20 cellular contexts compared by ENCODE assay signal in the genomic region with DNA sequence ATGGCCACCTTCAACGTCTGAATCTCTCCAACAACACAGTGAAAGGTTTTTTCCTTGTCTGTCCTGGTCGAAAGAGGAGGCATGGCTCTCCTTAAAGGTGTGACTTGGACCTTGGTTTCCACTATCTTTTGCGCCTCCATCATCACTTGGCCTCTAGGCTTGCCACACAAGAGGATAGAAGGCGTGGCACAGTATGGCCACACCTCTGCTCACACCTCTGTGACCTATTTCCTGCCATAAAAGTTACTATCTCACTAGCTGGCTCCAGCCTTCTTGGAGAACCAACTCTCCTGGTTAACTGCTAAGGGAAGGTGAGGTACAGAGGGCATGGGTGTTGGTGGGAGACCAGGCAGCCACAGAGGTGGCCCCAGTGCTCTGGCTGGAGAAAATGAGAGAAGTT.
DNase-seq lines count a peak whose midpoint lies in the region; ATAC-seq, FAIRE-seq and TF ChIP-seq lines count a peak whose summit lies in the region.
"Had no signal": no experiment of that assay in that cellular context is flagged by ENCODE, and none has a peak within 500 bp of the region (broad histone marks: within the 10 kb centered on the region; RNA-seq: fewer than 3 reads in every experiment).

No MANE protein-coding gene starts in this region.

- H3K4me3 Mint-ChIP-seq in activated naive CD4-positive, alpha-beta T cell treated with anti-CD3 and anti-CD28 coated beads, Interleukin-2, amount 10 ng/mL, durations not matched to agents 7 days and 5 days: no peak overlapping the region
- H3K4me3 Mint-ChIP-seq in activated naive CD4-positive, alpha-beta T cell treated with anti-CD3 and anti-CD28 coated beads for 36 hours: no peak overlapping the region
- H3K4me3 Mint-ChIP-seq: CD14-positive monocyte had no signal

- H4K91ac ChIP-seq in H1 (replicated peaks; ENCODE audit: insufficient read length, low read length): no peak overlapping the region

- H3K4me3 ChIP-seq in H1 (ENCODE audit: extremely low read depth in 1 of 4, insufficient read depth in 2 of 4, low read depth in 3 of 4, low read length in 4 of 4) (no peak overlapping the region), stomach smooth muscle (ENCODE audit: low read length in 2 of 2) (no peak overlapping the region), brain microvascular endothelial cell (ENCODE audit: low read depth, low read length) (no peak overlapping the region)
- H3K4me3 ChIP-seq: A549 had no signal

- peak overlapping the region; percentile 32; the same call in 1 of the 2 replicates for H2AFZ ChIP-seq in H1 (ENCODE audit: low read length)

- H3K4me2 ChIP-seq in H1 (ENCODE audit: insufficient read depth in 1 of 2, low read depth in 2 of 2, low read length in 2 of 2): no peak overlapping the region
- H3K4me2 ChIP-seq: A549 had no signal

- no peaks in the 10 kb centered on the region for H3K79me1 ChIP-seq in H1 (ENCODE audit: low read depth, low read length)

- no peak overlapping the region for H2BK12ac ChIP-seq in H1 (ENCODE audit: low read depth, low read length)

- in situ Hi-C loops in brain microvascular endothelial cell (cut with HindIII; ENCODE audit: low pct_ligation_motif_present, low sequenced_read_pairs): no loop called here

- no peak overlapping the region for H3K14ac ChIP-seq in H1 (ENCODE audit: insufficient read length)

- H3K36me3 Mint-ChIP-seq in activated naive CD4-positive, alpha-beta T cell treated with anti-CD3 and anti-CD28 coated beads, Interleukin-2, amount 10 ng/mL, durations not matched to agents 7 days and 5 days: peaks cover 2% of the 10 kb centered on the region
- no peaks in the 10 kb centered on the region for H3K36me3 Mint-ChIP-seq in activated naive CD4-positive, alpha-beta T cell treated with anti-CD3 and anti-CD28 coated beads for 36 hours (ENCODE audit: low read depth)
- H3K36me3 Mint-ChIP-seq: CD14-positive monocyte had no signal

- H3K36me3 ChIP-seq in H1 (ENCODE audit: control insufficient read depth in 2 of 4, insufficient read depth in 4 of 4, low read length in 3 of 4): no peaks in the 10 kb centered on the region
- no peaks in the 10 kb centered on the region for H3K36me3 ChIP-seq in stomach smooth muscle (ENCODE audit: control insufficient read depth in 2 of 2, insufficient read depth in 2 of 2, low read length in 2 of 2)
- H3K36me3 ChIP-seq in brain microvascular endothelial cell (replicated peaks): no peaks in the 10 kb centered on the region

- no peak overlapping the region for H2BK120ac ChIP-seq in H1 (replicated peaks; ENCODE audit: low read depth, low read length)

- no peak for TF ChIP-seq RAD21 in H1 (IDR thresholded peaks at IDR 0.05 in 1 of 2, conservative IDR thresholded peaks at IDR 0.05 in 1 of 2; ENCODE audit: low read depth in 2 of 2, low read length in 2 of 2)

- H3K23me2 ChIP-seq in H1 (ENCODE audit: low read depth, low read length): no peaks in the 10 kb centered on the region

- H3K9ac ChIP-seq in H1 (replicated peaks in 1 of 4; ENCODE audit: extremely low read depth in 1 of 4, low read depth in 3 of 4, low read length in 3 of 4) (no peak overlapping the region), stomach smooth muscle (ENCODE audit: low read length in 2 of 2) (no peak overlapping the region)

- no peak for ATAC-seq in HG02981 (IDR thresholded peaks at IDR 0.05; ENCODE audit: unreplicated experiment)
- ATAC-seq: A549 had no signal

- 87% methylated on average over 4 of the region's 4 CpGs; no CpG with 5 or more reads in 1 of the 2 experiments for WGBS in H1 (ENCODE audit: extremely low coverage in 1 of 2, insufficient coverage in 1 of 2, insufficient read length in 1 of 2, insufficient replicate concordance in 2 of 2, low coverage in 1 of 2, low lambda C conversion rate in 2 of 2, missing lambda C conversion rate in 1 of 2), 2 experiments

- H2AK5ac ChIP-seq in H1 (ENCODE audit: low read depth, low read length): no peak overlapping the region

- H2BK15ac ChIP-seq in H1 (ENCODE audit: low read length): no peak overlapping the region

- POLR2A ChIA-PET in H1 (lab: Charles Lee; ENCODE audit: partially characterized antibody): no interaction called here

- H3K56ac ChIP-seq in H1 (replicated peaks; ENCODE audit: insufficient read length, low read depth, low read length): no peak overlapping the region

- TF ChIP-seq CTCF in H1 (IDR thresholded peaks at IDR 0.05; ENCODE audit: control extremely low read depth in 1 of 3, insufficient read depth in 1 of 3, low read depth in 1 of 3, low read length in 3 of 3) (no peak), brain microvascular endothelial cell (IDR thresholded peaks at IDR 0.05; ENCODE audit: low read depth, low read length, missing control alignments) (no peak)

- peaks cover 0 to 3% (median 0%) of the 10 kb centered on the region in 4 experiments; a peak in 2 of 7 replicates for H3K4me1 ChIP-seq in H1 (replicated peaks in 1 of 4; ENCODE audit: control insufficient read depth in 3 of 4, insufficient read depth in 4 of 4, low read length in 3 of 4)
- peaks cover 38% of the 10 kb centered on the region for H3K4me1 ChIP-seq in stomach smooth muscle (ENCODE audit: control insufficient read depth, insufficient read depth, low read length)

- peak overlapping the region; percentile 38 for H3K27ac Mint-ChIP-seq in activated naive CD4-positive, alpha-beta T cell treated with anti-CD3 and anti-CD28 coated beads, Interleukin-2, amount 10 ng/mL, durations not matched to agents 7 days and 5 days
- no peak overlapping the region for H3K27ac Mint-ChIP-seq in activated naive CD4-positive, alpha-beta T cell treated with anti-CD3 and anti-CD28 coated beads for 36 hours
- H3K27ac Mint-ChIP-seq: CD14-positive monocyte had no signal

- TF ChIP-seq POLR2A in H1 (IDR thresholded peaks at IDR 0.05; ENCODE audit: control extremely low read depth in 1 of 2, low read depth in 2 of 2, low read length in 2 of 2): no peak

- no peaks in the 10 kb centered on the region for H3K27me3 ChIP-seq in H1 (replicated peaks in 1 of 4; ENCODE audit: control insufficient read depth in 3 of 4, extremely low read depth in 1 of 4, insufficient read depth in 3 of 4, low read length in 3 of 4)
- H3K27me3 ChIP-seq in stomach smooth muscle (ENCODE audit: control insufficient read depth in 1 of 2, insufficient read depth in 2 of 2, low read length in 2 of 2): no peaks in the 10 kb centered on the region
- H3K27me3 ChIP-seq in brain microvascular endothelial cell (replicated peaks): no peaks in the 10 kb centered on the region

- H4K20me1 ChIP-seq in H1 (replicated peaks in 1 of 2; ENCODE audit: control insufficient read depth in 1 of 2, insufficient read depth in 2 of 2, low read length in 2 of 2): no peaks in the 10 kb centered on the region

- no peak overlapping the region for H3K23ac ChIP-seq in H1 (ENCODE audit: insufficient read length)

- intact Hi-C loops in activated naive CD4-positive, alpha-beta T cell treated with anti-CD3 and anti-CD28 coated beads for 36 hours (cut with micrococcal nuclease): no loop called here

- H3K27ac ChIP-seq in H1 (ENCODE audit: low read depth, low read length): no peak overlapping the region
- peak overlapping the region; percentile 11 for H3K27ac ChIP-seq in stomach smooth muscle (ENCODE audit: low read length)
- no peak overlapping the region for H3K27ac ChIP-seq in brain microvascular endothelial cell
- H3K27ac ChIP-seq: A549 had no signal

- DNase-seq in activated naive CD4-positive, alpha-beta T cell treated with anti-CD3 and anti-CD28 coated beads, Interleukin-2, amount 10 ng/mL, durations not matched to agents 7 days and 5 days: no peak
- no peak for DNase-seq in activated naive CD4-positive, alpha-beta T cell treated with anti-CD3 and anti-CD28 coated beads for 36 hours
- peak; percentile 62 for DNase-seq in SW480 (ENCODE audit: low spot score)
- DNase-seq in H1 (ENCODE audit: low read depth in 1 of 2, low spot score in 2 of 2): no peak
- no peak for DNase-seq in brain microvascular endothelial cell
- DNase-seq in DMS79 (lab: John Stamatoyannopoulos, UW): no peak
- DNase-seq: Calu3, HCEC 1CT, IMR-90, MV-4-11, NCI-H1417 treated with DMSO at 0.1 percent for 48 hours, NCI-H2029 treated with DMSO at 0.1 percent for 48 hours, NCI-H524 had no signal

- TF ChIP-seq EP300 in H1 (IDR thresholded peaks at IDR 0.05; ENCODE audit: borderline replicate concordance in 1 of 2, low read depth in 2 of 2, low read length in 2 of 2): no peak

- peaks cover 19% of the 10 kb centered on the region for H3K27me3 Mint-ChIP-seq in activated naive CD4-positive, alpha-beta T cell treated with anti-CD3 and anti-CD28 coated beads, Interleukin-2, amount 10 ng/mL, durations not matched to agents 7 days and 5 days
- H3K27me3 Mint-ChIP-seq in activated naive CD4-positive, alpha-beta T cell treated with anti-CD3 and anti-CD28 coated beads for 36 hours (ENCODE audit: low read depth): no peaks in the 10 kb centered on the region

- no peaks in the 10 kb centered on the region for H3K79me2 ChIP-seq in H1 (ENCODE audit: control insufficient read depth in 1 of 2, insufficient read depth in 2 of 2, low read length in 2 of 2)

- H4K8ac ChIP-seq in H1 (ENCODE audit: extremely low read depth, insufficient read depth, low read length): no peak overlapping the region; the same call in 1 of the 2 replicates

- CTCF ChIA-PET in activated naive CD4-positive, alpha-beta T cell treated with anti-CD3 and anti-CD28 coated beads, Interleukin-2, amount 10 ng/mL, durations not matched to agents 7 days and 5 days (lab: Charles Lee): no interaction called here
- CTCF ChIA-PET in activated naive CD4-positive, alpha-beta T cell treated with anti-CD3 and anti-CD28 coated beads for 36 hours (lab: Charles Lee): no interaction called here
- CTCF ChIA-PET in H1 (lab: Charles Lee; ENCODE audit: partially characterized antibody): interaction anchor here (1.5 kb wide), 1 partner anchor 57 kb away, joined by 4 read pairs; no protein-coding TSS in a partner anchor

- H3K18ac ChIP-seq in H1 (ENCODE audit: extremely low read depth, low read length): no peak overlapping the region

- no peak overlapping the region for H2BK20ac ChIP-seq in H1 (ENCODE audit: low read length)

- FAIRE-seq in H1 (lab: Jason Lieb, UNC): no peak
- FAIRE-seq: A549, G401.6, GM12891, GM19239 had no signal

- no peak overlapping the region for H3K4ac ChIP-seq in H1 (replicated peaks; ENCODE audit: insufficient read length, low read depth, low read length)

- H3K9me3 ChIP-seq in H1 (ENCODE audit: insufficient read depth in 2 of 2, low read depth in 1 of 2, low read length in 1 of 2): no peaks in the 10 kb centered on the region
- H3K9me3 ChIP-seq in stomach smooth muscle (ENCODE audit: control insufficient read depth in 2 of 2, low read length in 2 of 2): no peaks in the 10 kb centered on the region

- H3K9me3 Mint-ChIP-seq in activated naive CD4-positive, alpha-beta T cell treated with anti-CD3 and anti-CD28 coated beads, Interleukin-2, amount 10 ng/mL, durations not matched to agents 7 days and 5 days: peaks cover 11% of the 10 kb centered on the region
- no peaks in the 10 kb centered on the region for H3K9me3 Mint-ChIP-seq in activated naive CD4-positive, alpha-beta T cell treated with anti-CD3 and anti-CD28 coated beads for 36 hours

- no peak overlapping the region for H2BK5ac ChIP-seq in H1 (ENCODE audit: low read depth, low read length)

- peaks cover 30% of the 10 kb centered on the region for H3K4me1 Mint-ChIP-seq in activated naive CD4-positive, alpha-beta T cell treated with anti-CD3 and anti-CD28 coated beads, Interleukin-2, amount 10 ng/mL, durations not matched to agents 7 days and 5 days
- H3K4me1 Mint-ChIP-seq in activated naive CD4-positive, alpha-beta T cell treated with anti-CD3 and anti-CD28 coated beads for 36 hours (ENCODE audit: low read depth): peaks cover 39% of the 10 kb centered on the region

- no peak overlapping the region for H4K5ac ChIP-seq in H1 (ENCODE audit: insufficient read length, low read depth, low read length)
